ENCODE assay signal across 8 cellular contexts in the genomic region with DNA sequence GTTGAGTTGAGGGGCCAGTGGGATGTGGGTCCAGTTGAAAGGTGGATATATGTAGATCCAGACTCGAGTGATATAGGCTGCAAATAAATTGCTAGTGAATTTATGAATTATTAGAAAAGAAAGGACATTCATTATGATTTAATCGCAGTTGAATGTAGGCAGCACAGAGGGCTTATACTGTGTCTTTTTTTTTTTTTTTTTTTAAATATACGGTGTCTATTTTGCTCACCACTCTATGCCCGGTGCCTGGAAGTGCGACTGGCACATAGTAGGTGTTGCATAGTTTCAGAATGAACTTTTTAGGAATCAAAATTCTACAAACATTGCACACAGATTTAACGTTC. TPM values are rescaled to one million over a fixed set of nuclear protein-coding genes. Genes with fewer than 3 reads are reported as not detected.
DNase-seq lines count a peak whose midpoint lies in the region; ATAC-seq and TF ChIP-seq lines count a peak whose summit lies in the region.

No MANE protein-coding gene starts in this region.

- H3K9me3 ChIP-seq in BLaER1 (no peaks in the 10 kb centered on the region), adrenal gland (replicated peaks in 1 of 3) (no peaks in the 10 kb centered on the region), upper lobe of right lung (no peaks in the 10 kb centered on the region)

- ATAC-seq in HG02852 (IDR thresholded peaks at IDR 0.05; ENCODE audit: unreplicated experiment): peak; percentile 5
- ATAC-seq in left colon: peak; percentile 1
- no peak for ATAC-seq in upper lobe of right lung
- no peak for ATAC-seq in HG02840 (IDR thresholded peaks at IDR 0.05; ENCODE audit: low FRiP score, unreplicated experiment)
- ATAC-seq in GM18505 (IDR thresholded peaks at IDR 0.05; ENCODE audit: unreplicated experiment): no peak

- H3K9ac ChIP-seq in BLaER1: peak overlapping the region; percentile 80

- TF ChIP-seq CTCF in adrenal gland (IDR thresholded peaks at IDR 0.05): no peak
- no peak for TF ChIP-seq CTCF in upper lobe of right lung (IDR thresholded peaks at IDR 0.05)
- no peak for TF ChIP-seq CTCF in GM10248 (IDR thresholded peaks at IDR 0.05; ENCODE audit: control extremely low read depth, extremely low read depth, low read depth, missing control alignments)

- peak overlapping the region; percentile 77 for H3K4me2 ChIP-seq in BLaER1

- DNase-seq in adrenal gland: no peak
- DNase-seq in left colon: no peak
- no peak for DNase-seq in upper lobe of right lung
- DNase-seq in GM10248 (ENCODE audit: extremely low spot score): no peak

- 1 to 3% (median 2%) methylated on average over 6 of the region's 6 CpGs for WGBS in adrenal gland, 4 donors

- H3K36me3 ChIP-seq in BLaER1 (no peaks in the 10 kb centered on the region), adrenal gland (replicated peaks in 1 of 2) (no peaks in the 10 kb centered on the region), upper lobe of right lung (no peaks in the 10 kb centered on the region)

- CTCF ChIA-PET in GM10248 (lab: Yijun Ruan, JAX): interaction anchor here (1.0 to 2.4 kb wide), 6 partner anchors 10 to 1097 kb away, joined by 3 to 13 read pairs (median 7); a partner anchor contains a TSS

- H3K27ac ChIP-seq in BLaER1: peak overlapping the region; percentile 80
- peak overlapping the region; percentile 70 to 98 (median 94) for H3K27ac ChIP-seq in adrenal gland
- H3K27ac ChIP-seq in upper lobe of right lung: peak overlapping the region; percentile 96

- H3K4me3 ChIP-seq in BLaER1 (peak overlapping the region; percentile 68), adrenal gland (peak overlapping the region in 3 of 4 donors; percentile 18 to 92 (median 83)), upper lobe of right lung (peak overlapping the region; percentile 94)

- H3K4me1 ChIP-seq in BLaER1 (peaks cover 13% of the 10 kb centered on the region), adrenal gland (replicated peaks in 1 of 2) (peaks cover 10 to 12% of the 10 kb centered on the region in 2 donors), upper lobe of right lung (peaks cover 3% of the 10 kb centered on the region)

- POLR2A ChIA-PET in GM10248 (lab: Yijun Ruan, JAX): no interaction called here

- no peaks in the 10 kb centered on the region for H4K20me1 ChIP-seq in BLaER1

- TF ChIP-seq POLR2A in adrenal gland (IDR thresholded peaks at IDR 0.05) (no peak), GM18505 (IDR thresholded peaks at IDR 0.05; ENCODE audit: borderline replicate concordance, extremely low read depth, insufficient read depth, insufficient read length) (no peak)

- intact Hi-C loops in adrenal gland (cut with DNase I) (loop anchor here (10.0 kb wide), 3 partner anchors 396 to 656 kb away; no protein-coding TSS in a partner anchor), left colon (cut with DNase I, micrococcal nuclease) (loop anchor here in 1 of 2 donors (10.0 kb wide), 1 partner anchor 646 kb away; no protein-coding TSS in a partner anchor), upper lobe of right lung (cut with DNase I) (no loop called here)

- H3K27me3 ChIP-seq in BLaER1: no peaks in the 10 kb centered on the region
- no peaks in the 10 kb centered on the region for H3K27me3 ChIP-seq in adrenal gland
- no peaks in the 10 kb centered on the region for H3K27me3 ChIP-seq in upper lobe of right lung

RNA-seq across cellular contexts. Expression of a gene that starts 0.8 kb away (rescaled TPM):
- total RNA-seq in adrenal gland: 10 to 100 TPM in 2 of 8 donors, 1 to 10 TPM in 6; 2.0 to 11.1 (median 8.3) TPM
- polyA plus RNA-seq in adrenal gland: 1 to 10 TPM; 2.8 to 7.0 (median 3.6) TPM
- total RNA-seq in left colon: 1 to 10 TPM; 2.9 to 5.2 TPM
- total RNA-seq in upper lobe of right lung: 2.8 TPM

Comparison
In these comparisons a context has a peak if more than half of its experiments do, and no peak if none do; other contexts are left out.
1. ATAC-seq: peak in HG02852 (single experiment) and left colon (single experiment); none in upper lobe of right lung (single experiment), HG02840 (single experiment) and GM18505 (single experiment).
2. Peak in every context shown above with its lines, with median percentiles within 50 percentile points of each other: H3K27ac ChIP-seq and H3K4me3 ChIP-seq.